Comparison of ENCODE assay signal across 16 cellular contexts in the genomic region with DNA sequence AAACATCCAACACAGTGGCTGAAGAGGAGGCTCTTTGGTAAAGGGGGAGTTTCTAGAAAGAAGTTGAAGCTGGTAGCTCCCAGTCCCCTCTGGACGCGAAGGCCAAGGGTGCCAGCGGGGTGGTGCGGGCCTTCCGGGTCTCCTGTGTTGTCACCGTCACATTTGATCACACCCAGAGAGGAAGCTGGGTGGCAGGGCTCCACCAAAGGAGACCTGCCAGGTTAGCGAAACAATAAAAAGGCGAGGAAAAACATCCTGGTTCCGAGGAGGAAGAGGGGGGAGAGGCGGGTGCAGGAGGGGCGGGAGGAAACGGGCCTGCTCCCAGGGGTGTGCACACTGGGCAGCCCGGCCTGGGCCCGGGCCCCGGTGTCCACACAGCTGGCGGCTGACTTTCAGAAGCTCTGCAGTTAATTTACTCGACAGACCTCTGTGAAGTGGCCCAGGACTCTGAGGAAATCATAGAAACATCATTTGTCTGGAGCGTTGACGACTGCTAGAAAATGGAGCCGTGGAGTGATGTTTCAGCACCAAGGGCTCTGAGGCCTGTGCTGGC. TPM values are rescaled to one million over a fixed set of nuclear protein-coding genes. Genes with fewer than 3 reads are reported as not detected.
DNase-seq lines count a peak whose midpoint lies in the region; ATAC-seq, FAIRE-seq and TF ChIP-seq lines count a peak whose summit lies in the region.
"Had no signal": no experiment of that assay in that cellular context is flagged by ENCODE, and none has a peak within 500 bp of the region (broad histone marks: within the 10 kb centered on the region; RNA-seq: fewer than 3 reads in every experiment).

No MANE protein-coding gene starts in this region.

- H3K4me1 Mint-ChIP-seq in astrocyte (ENCODE audit: low read depth, unreplicated experiment) (peaks cover 40% of the 10 kb centered on the region), neural crest cell (peaks cover 28% of the 10 kb centered on the region)

- WGBS in heart left ventricle, 4 donors, result 21 to 36% (median 24%) methylated on average over 19 to 20 of the region's 20 CpGs
- 52 to 60% methylated on average over 16 to 20 of the region's 20 CpGs for WGBS in transverse colon (ENCODE audit: low coverage in 1 of 2), 2 donors

- no peak overlapping the region for H2AFZ ChIP-seq in astrocyte (ENCODE audit: low read depth, low read length)

- no peak for TF ChIP-seq CTCF in astrocyte (IDR thresholded peaks at IDR 0.05; ENCODE audit: insufficient read depth, low read depth, low read length)
- no peak for TF ChIP-seq CTCF in heart left ventricle (IDR thresholded peaks at IDR 0.05)
- TF ChIP-seq CTCF in neural crest cell (conservative IDR thresholded peaks at IDR 0.05), result no peak
- no peak for TF ChIP-seq CTCF in transverse colon (IDR thresholded peaks at IDR 0.05)

- peaks cover 94% of the 10 kb centered on the region for H3K79me2 ChIP-seq in astrocyte (ENCODE audit: insufficient read depth, low read length)

- H3K9ac ChIP-seq in astrocyte (ENCODE audit: low read length), result peak overlapping the region; percentile 68

- H3K27me3 Mint-ChIP-seq in astrocyte (ENCODE audit: low read depth, unreplicated experiment) (no peaks in the 10 kb centered on the region), neural crest cell (ENCODE audit: low read depth) (peaks cover 4% of the 10 kb centered on the region)
- H3K27me3 Mint-ChIP-seq: naive thymus-derived CD8-positive, alpha-beta T cell had no signal

- peak overlapping the region; percentile 79 for H3K4me2 ChIP-seq in astrocyte (ENCODE audit: low read length)

- no peaks in the 10 kb centered on the region for H3K27me3 ChIP-seq in astrocyte (ENCODE audit: insufficient read depth, low read length)
- no peaks in the 10 kb centered on the region for H3K27me3 ChIP-seq in heart left ventricle
- no peaks in the 10 kb centered on the region for H3K27me3 ChIP-seq in transverse colon

- no peak for DNase-seq in astrocyte (ENCODE audit: low read depth)
- DNase-seq in heart left ventricle, result peak; percentile 71 to 79 (median 75)
- DNase-seq in neural crest cell (ENCODE audit: low read depth, low spot score), result no peak
- DNase-seq in transverse colon, result peak; percentile 54
- no peak for DNase-seq in effector CD8-positive, alpha-beta T cell (lab: John Stamatoyannopoulos, UW)
- DNase-seq in GOT3 (lab: John Stamatoyannopoulos, UW), result no peak
- DNase-seq: head of caudate nucleus; naive thymus-derived CD8-positive, alpha-beta T cell; NCI-H526 treated with DMSO at 0.1 percent for 48 hours had no signal

- H3K27ac ChIP-seq in astrocyte (ENCODE audit: low read depth, low read length) (peak overlapping the region; percentile 54), heart left ventricle (peak overlapping the region; percentile 80 to 98 (median 90)), transverse colon (peak overlapping the region; percentile 81 to 85 (median 83))
- H3K27ac ChIP-seq: SK-N-MC had no signal

- H3K4me1 ChIP-seq in astrocyte (ENCODE audit: insufficient read depth, low read length) (peaks cover 52% of the 10 kb centered on the region), heart left ventricle (peaks cover 31 to 100% (median 98%) of the 10 kb centered on the region in 12 donors), transverse colon (peaks cover 18 to 56% (median 28%) of the 10 kb centered on the region in 4 donors)

- no peaks in the 10 kb centered on the region for H3K9me3 Mint-ChIP-seq in astrocyte (ENCODE audit: unreplicated experiment)
- H3K9me3 Mint-ChIP-seq in neural crest cell, result no peaks in the 10 kb centered on the region
- H3K9me3 Mint-ChIP-seq: naive thymus-derived CD8-positive, alpha-beta T cell; type B pancreatic cell had no signal

- H3K27ac Mint-ChIP-seq in astrocyte (ENCODE audit: unreplicated experiment) (no peak overlapping the region), neural crest cell (ENCODE audit: unreplicated experiment) (peak overlapping the region; percentile 48)
- H3K27ac Mint-ChIP-seq: activated T-helper 2 cell treated with anti-CD3 and anti-CD28 coated beads, Interferon-gamma antibody, Interleukin-2, Interleukin-4, amounts not matched to agents 10 μg/mL and 5 μg/mL and 100 μg/mL, durations not matched to agents 14 hours and 24 hours and 36 hours had no signal

- H3K4me3 Mint-ChIP-seq in astrocyte (ENCODE audit: unreplicated experiment) (no peak overlapping the region), neural crest cell (peak overlapping the region; percentile 75)
- H3K4me3 Mint-ChIP-seq: naive thymus-derived CD8-positive, alpha-beta T cell had no signal

- H3K36me3 ChIP-seq in astrocyte (ENCODE audit: insufficient read depth, low read length), result peaks cover 8% of the 10 kb centered on the region
- H3K36me3 ChIP-seq in heart left ventricle, result peaks cover 0 to 23% (median 0%) of the 10 kb centered on the region in 9 donors
- H3K36me3 ChIP-seq in transverse colon, result no peaks in the 10 kb centered on the region

- TF ChIP-seq EP300 in transverse colon (IDR thresholded peaks at IDR 0.05; ENCODE audit: low read depth), result no peak

- in situ Hi-C loops in transverse colon (cut with MboI; ENCODE audit: low pct_ligation_motif_present in 1 of 4, low pct_unique_long_range_greater_than_20kb in 1 of 4, low sequenced_read_pairs in 3 of 4), result no loop called here

- H4K20me1 ChIP-seq in astrocyte (ENCODE audit: insufficient read depth, low read length), result peaks cover 82% of the 10 kb centered on the region

- no peaks in the 10 kb centered on the region for H3K9me3 ChIP-seq in astrocyte (ENCODE audit: insufficient read depth, low read depth, low read length)
- no peaks in the 10 kb centered on the region for H3K9me3 ChIP-seq in heart left ventricle
- H3K9me3 ChIP-seq in transverse colon, result no peaks in the 10 kb centered on the region

- intact Hi-C loops in heart left ventricle (cut with DNase I) (loop anchor here in 5 of 10 donors (1.0 to 10.0 kb wide), 6 partner anchors 9 to 119 kb away; no protein-coding TSS in a partner anchor), transverse colon (cut with DNase I; ENCODE audit: low total_unique reads) (no loop called here)

- H3K4me3 ChIP-seq in astrocyte (ENCODE audit: insufficient read depth, low read depth, low read length) (no peak overlapping the region), heart left ventricle (peak overlapping the region in 7 of 12 donors; percentile 17 to 38 (median 28)), transverse colon (peak overlapping the region in 1 of 4 donors; percentile 8)
- H3K4me3 ChIP-seq: GM12878, SK-N-MC had no signal

- no peak for FAIRE-seq in astrocyte (lab: Jason Lieb, UNC)
- FAIRE-seq: colon, D721Med, GM12878 had no signal

- ATAC-seq in heart left ventricle (peak; percentile 43 to 77 (median 66)), HG02938 (IDR thresholded peaks at IDR 0.05; ENCODE audit: unreplicated experiment) (no peak)
- ATAC-seq: GM12878; naive thymus-derived CD8-positive, alpha-beta T cell had no signal

- H3K36me3 Mint-ChIP-seq in astrocyte (ENCODE audit: low read depth, unreplicated experiment), result peaks cover 7% of the 10 kb centered on the region
- no peaks in the 10 kb centered on the region for H3K36me3 Mint-ChIP-seq in neural crest cell (ENCODE audit: low read depth)
- H3K36me3 Mint-ChIP-seq: type B pancreatic cell had no signal

- TF ChIP-seq POLR2A in heart left ventricle (IDR thresholded peaks at IDR 0.05) (no peak), transverse colon (IDR thresholded peaks at IDR 0.05) (no peak)

RNA-seq across cellular contexts. Expression of a gene that starts 12.1 kb away (rescaled TPM):
- total RNA-seq in astrocyte (62.1 and 65.7 TPM in 2 replicates), heart left ventricle (100 to 1,000 TPM in 6 of 9 donors, 10 to 100 TPM in 3; 68.1 to 211 (median 121) TPM), neural crest cell (32.0 and 33.8 TPM in 2 replicates), transverse colon (10 to 100 TPM in 2 of 4 donors, 1 to 10 TPM in 2; 8.9 to 97.3 (median 10.6) TPM)
- 10 to 100 TPM; 23.7 to 39.0 TPM for polyA plus RNA-seq in heart left ventricle

Comparison
In these comparisons a context has a peak if more than half of its experiments do, and no peak if none do; other contexts are left out.
1. DNase-seq: peak in heart left ventricle (5 of 5) and transverse colon (single experiment); none in astrocyte (single experiment), neural crest cell (single experiment), effector CD8-positive, alpha-beta T cell (single experiment) and GOT3 (single experiment).
2. Peak in every context shown above with its lines, with median percentiles within 50 percentile points of each other: H3K27ac ChIP-seq.